Comparison of ENCODE assay signal across 9 cellular contexts in genomic region chr2:25586726-25587144, GRCh38.
DNase-seq lines count a peak whose midpoint lies in the region; ATAC-seq, FAIRE-seq and TF ChIP-seq lines count a peak whose summit lies in the region.
"Had no signal": no experiment of that assay in that cellular context is flagged by ENCODE, and none has a peak within 500 bp of the region (broad histone marks: within the 10 kb centered on the region; RNA-seq: fewer than 3 reads in every experiment).

No MANE protein-coding gene starts in this region.

- peak overlapping the region; percentile 66 for H3K27ac Mint-ChIP-seq in activated T-helper 17 cell treated with anti-CD3 and anti-CD28 coated beads, Interleukin-2, amount 50 U/mL, for 72 hours
- H3K27ac Mint-ChIP-seq in type B pancreatic cell, result no peak overlapping the region
- H3K27ac Mint-ChIP-seq: memory B cell had no signal

- H3K36me3 ChIP-seq in aorta (ENCODE audit: control insufficient read depth in 1 of 2, insufficient read depth in 2 of 2, low read length in 1 of 2), result no peaks in the 10 kb centered on the region

- ATAC-seq in A549 (peak; percentile 44; a peak in 3 of 6 replicates), GM18868 (IDR thresholded peaks at IDR 0.05; ENCODE audit: unreplicated experiment) (peak; percentile 84), HG02885 (IDR thresholded peaks at IDR 0.05; ENCODE audit: poor library complexity, unreplicated experiment) (peak; percentile 78), aorta (ENCODE audit: low FRiP score) (no peak)
- ATAC-seq in activated T-helper 17 cell treated with anti-CD3 and anti-CD28 coated beads, Interleukin-2, amount 50 U/mL, for 72 hours (replicated peaks), result peak; percentile 89

- no peak for FAIRE-seq in A549 (lab: Jason Lieb, UNC)

- no peaks in the 10 kb centered on the region for H3K9me3 Mint-ChIP-seq in activated T-helper 17 cell treated with anti-CD3 and anti-CD28 coated beads, Interleukin-2, amount 50 U/mL, for 72 hours
- H3K9me3 Mint-ChIP-seq in type B pancreatic cell, result no peaks in the 10 kb centered on the region
- H3K9me3 Mint-ChIP-seq: memory B cell had no signal

- H3K36me3 Mint-ChIP-seq in activated T-helper 17 cell treated with anti-CD3 and anti-CD28 coated beads, Interleukin-2, amount 50 U/mL, for 72 hours (ENCODE audit: low read depth), result no peaks in the 10 kb centered on the region
- no peaks in the 10 kb centered on the region for H3K36me3 Mint-ChIP-seq in type B pancreatic cell

- TF ChIP-seq RAD21 in A549 (conservative IDR thresholded peaks at IDR 0.05 in 1 of 2, IDR thresholded peaks at IDR 0.05 in 1 of 2), result no peak

- no peaks in the 10 kb centered on the region for H3K27me3 Mint-ChIP-seq in activated T-helper 17 cell treated with anti-CD3 and anti-CD28 coated beads, Interleukin-2, amount 50 U/mL, for 72 hours
- no peaks in the 10 kb centered on the region for H3K27me3 Mint-ChIP-seq in type B pancreatic cell
- H3K27me3 Mint-ChIP-seq: memory B cell had no signal

- intact Hi-C loops in aorta (cut with DNase I), result no loop called here

- no peak overlapping the region for H3K4me3 ChIP-seq in A549
- H3K4me3 ChIP-seq in aorta (ENCODE audit: low read length in 2 of 2), result no peak overlapping the region

- H3K27ac ChIP-seq in A549, result no peak overlapping the region
- H3K27ac ChIP-seq in aorta (ENCODE audit: low read depth in 1 of 2, low read length in 2 of 2), result no peak overlapping the region

- no peak overlapping the region; the same call in 2 of the 3 replicates for H3K4me2 ChIP-seq in A549

- POLR2A ChIA-PET in A549 (lab: Yijun Ruan, JAX), result no interaction called here

- no peak for TF ChIP-seq POLR2A in A549 (IDR thresholded peaks at IDR 0.05; ENCODE audit: low read length)

- 97% methylated on average over 4 of the region's 4 CpGs for WGBS in A549 (ENCODE audit: missing lambda C conversion rate)
- WGBS in aorta, 2 donors, result 86 to 89% methylated on average over 4 of the region's 4 CpGs

- peak overlapping the region; percentile 59 for H3K4me3 Mint-ChIP-seq in activated T-helper 17 cell treated with anti-CD3 and anti-CD28 coated beads, Interleukin-2, amount 50 U/mL, for 72 hours
- H3K4me3 Mint-ChIP-seq in type B pancreatic cell, result no peak overlapping the region
- H3K4me3 Mint-ChIP-seq: memory B cell had no signal

- no peak for TF ChIP-seq EP300 in A549 (IDR thresholded peaks at IDR 0.05)

- H3K4me1 ChIP-seq in A549, result peaks cover 11% of the 10 kb centered on the region
- H3K4me1 ChIP-seq in aorta (ENCODE audit: control insufficient read depth in 1 of 2, insufficient read depth in 2 of 2, low read length in 2 of 2), result no peaks in the 10 kb centered on the region

- DNase-seq in A549 (ENCODE audit: low read depth in 1 of 2, low spot score in 1 of 2) (no peak), aorta (no peak), NCI-H1436 treated with DMSO at 0.1 percent for 48 hours (lab: John Stamatoyannopoulos, UW) (no peak), type B pancreatic cell (ENCODE audit: extremely low spot score, unreplicated experiment) (no peak), NCI-H526 treated with DMSO at 0.1 percent for 48 hours (lab: John Stamatoyannopoulos, UW) (no peak)

- peaks cover 11% of the 10 kb centered on the region for H3K4me1 Mint-ChIP-seq in activated T-helper 17 cell treated with anti-CD3 and anti-CD28 coated beads, Interleukin-2, amount 50 U/mL, for 72 hours
- H3K4me1 Mint-ChIP-seq in type B pancreatic cell (ENCODE audit: unreplicated experiment), result peaks cover 14% of the 10 kb centered on the region

- CTCF ChIA-PET in A549 (lab: Yijun Ruan, JAX), result interaction anchor here (0.6 to 4.3 kb wide), 7 partner anchors 16 to 291 kb away, joined by 3 to 21 read pairs (median 3); no protein-coding TSS in a partner anchor

- TF ChIP-seq CTCF in A549 (IDR thresholded peaks at IDR 0.05), result no peak
- no peak for TF ChIP-seq CTCF in type B pancreatic cell (conservative IDR thresholded peaks at IDR 0.05)

- H3K27me3 ChIP-seq in aorta (ENCODE audit: control insufficient read depth in 1 of 2, insufficient read depth in 2 of 2, low read length in 1 of 2), result no peaks in the 10 kb centered on the region

- H3K9me3 ChIP-seq in A549 (no peaks in the 10 kb centered on the region), aorta (ENCODE audit: control insufficient read depth, low read length) (no peaks in the 10 kb centered on the region)

TF ChIP-seq in A549, 52 proteins besides CTCF, POLR2A, EP300 and RAD21:
- TF ChIP-seq MAFK (IDR thresholded peaks at IDR 0.05; ENCODE audit: partially characterized antibody) (no peak), TP53 (CRISPR knock-in tag; IDR thresholded peaks at IDR 0.05) (no peak), TFCP2L1 (CRISPR knock-in tag; IDR thresholded peaks at IDR 0.05) (no peak), SREBF2 (IDR thresholded peaks at IDR 0.05) (no peak), NPAS2 (CRISPR knock-in tag; IDR thresholded peaks at IDR 0.05; ENCODE audit: borderline replicate concordance) (no peak), SMC3 (IDR thresholded peaks at IDR 0.05) (no peak), GATA3 (IDR thresholded peaks at IDR 0.05; ENCODE audit: borderline replicate concordance) (no peak), BCL3 (IDR thresholded peaks at IDR 0.05) (no peak), NFE2L2 (conservative IDR thresholded peaks at IDR 0.05; ENCODE audit: low read length) (no peak), HEYL (CRISPR knock-in tag; IDR thresholded peaks at IDR 0.05) (no peak), FOXS1 (CRISPR knock-in tag; IDR thresholded peaks at IDR 0.05) (no peak), RARB (CRISPR knock-in tag; IDR thresholded peaks at IDR 0.05) (no peak), HOXB13 (CRISPR knock-in tag; IDR thresholded peaks at IDR 0.05; ENCODE audit: low read depth) (no peak), E2F6 (IDR thresholded peaks at IDR 0.05; ENCODE audit: borderline replicate concordance, low read depth) (no peak), HMGXB4 (CRISPR knock-in tag; IDR thresholded peaks at IDR 0.05; ENCODE audit: borderline replicate concordance) (no peak), REST (IDR thresholded peaks at IDR 0.05) (no peak), EHMT2 (IDR thresholded peaks at IDR 0.05; ENCODE audit: low read depth) (no peak), JUN (IDR thresholded peaks at IDR 0.05) (no peak), ZNF302 (CRISPR knock-in tag; IDR thresholded peaks at IDR 0.05) (no peak), ESRRA (IDR thresholded peaks at IDR 0.05; ENCODE audit: borderline replicate concordance, low read length) (no peak)
